In the genomic region with DNA sequence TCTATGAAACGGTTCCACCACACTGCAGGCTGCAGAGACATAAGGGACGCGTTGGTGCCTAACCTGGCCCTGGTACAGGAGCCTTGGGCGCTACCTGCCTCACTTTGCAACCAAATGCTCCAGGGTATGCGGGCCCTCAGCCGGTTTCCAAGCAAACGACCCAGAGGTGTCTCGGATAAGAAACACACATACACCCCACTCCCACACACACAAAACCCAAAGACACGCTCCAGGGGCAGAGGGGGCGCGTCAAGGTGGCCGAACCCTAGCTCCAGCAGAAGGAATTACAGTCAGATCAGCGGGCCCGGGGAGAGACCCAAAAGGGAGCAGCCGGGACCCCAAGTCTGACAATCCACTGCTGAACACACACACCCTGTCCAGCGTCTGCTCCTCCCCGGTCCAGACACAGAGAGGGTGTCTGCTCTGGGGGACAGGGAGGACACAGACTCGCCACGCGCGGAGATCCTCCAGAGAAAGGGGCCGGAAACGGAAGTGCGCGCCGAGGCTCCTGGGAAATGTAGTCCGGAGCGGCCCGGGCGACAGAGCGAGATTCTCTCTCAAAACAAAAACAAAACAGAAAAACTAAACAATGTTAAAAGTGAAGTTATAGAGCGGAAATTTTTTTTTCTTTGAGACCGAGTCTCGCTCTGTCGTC, we compare ENCODE assay signal across 8 cellular contexts. TPM values are rescaled to one million over a fixed set of nuclear protein-coding genes. Genes with fewer than 3 reads are reported as not detected.
DNase-seq lines count a peak whose midpoint lies in the region; ATAC-seq and TF ChIP-seq lines count a peak whose summit lies in the region.
"Not testable (repeated sequence)": the region's sequence is repeated elsewhere in the genome, so short reads cannot be mapped to it uniquely, and the experiment has no call there.

A gene (minus strand): TSS at position 488 of the 655 bp plus-strand sequence. CDS start 32,702 bp downstream, outside the sequence.

- peak within 1 kb of the TSS; percentile 83 for H3K27ac Mint-ChIP-seq in activated T-helper 1 cell treated with anti-CD3 and anti-CD28 coated beads, Interleukin-12 subunit alpha, Interleukin-12 subunit beta, Interleukin-2, Interleukin-4 antibody, amounts not matched to agents 30 ng/mL and 10 ng/mL and 1 ng/mL, durations not matched to agents 14 hours and 24 hours and 36 hours

- not testable (repeated sequence) for TF ChIP-seq EP300 in Ishikawa (IDR thresholded peaks at IDR 0.05; ENCODE audit: borderline replicate concordance)

- peaks cover 30% of the 10 kb centered on the region for H3K4me1 Mint-ChIP-seq in activated T-helper 1 cell treated with anti-CD3 and anti-CD28 coated beads, Interleukin-12 subunit alpha, Interleukin-12 subunit beta, Interleukin-2, Interleukin-4 antibody, amounts not matched to agents 30 ng/mL and 10 ng/mL and 1 ng/mL, durations not matched to agents 14 hours and 24 hours and 36 hours (ENCODE audit: low read depth)

- intact Hi-C loops in activated T-helper 1 cell treated with anti-CD3 and anti-CD28 coated beads, Interleukin-12 subunit alpha, Interleukin-12 subunit beta, Interleukin-2, Interleukin-4 antibody, amounts not matched to agents 30 ng/mL and 10 ng/mL and 1 ng/mL, durations not matched to agents 14 hours and 24 hours and 36 hours (cut with micrococcal nuclease): not testable (repeated sequence)

- peak; percentile 86 for ATAC-seq in GM21723 (IDR thresholded peaks at IDR 0.05; ENCODE audit: unreplicated experiment)

- H3K4me3 Mint-ChIP-seq in activated T-helper 1 cell treated with anti-CD3 and anti-CD28 coated beads, Interleukin-12 subunit alpha, Interleukin-12 subunit beta, Interleukin-2, Interleukin-4 antibody, amounts not matched to agents 30 ng/mL and 10 ng/mL and 1 ng/mL, durations not matched to agents 14 hours and 24 hours and 36 hours: peak within 1 kb of the TSS; percentile 95

- not testable (repeated sequence) for H3K36me3 Mint-ChIP-seq in activated T-helper 1 cell treated with anti-CD3 and anti-CD28 coated beads, Interleukin-12 subunit alpha, Interleukin-12 subunit beta, Interleukin-2, Interleukin-4 antibody, amounts not matched to agents 30 ng/mL and 10 ng/mL and 1 ng/mL, durations not matched to agents 14 hours and 24 hours and 36 hours (ENCODE audit: low read depth)

- DNase-seq in DMS53 (lab: John Stamatoyannopoulos, UW) (peak; percentile 68), RPMI8226 (peak; percentile 87), fibroblast of gingiva (ENCODE audit: low read depth) (peak; percentile 51), myocyte (ENCODE audit: low read depth) (peak; percentile 78)
- peak; percentile 79 for DNase-seq in activated T-helper 1 cell treated with anti-CD3 and anti-CD28 coated beads, Interleukin-12 subunit alpha, Interleukin-12 subunit beta, Interleukin-2, Interleukin-4 antibody, amounts not matched to agents 30 ng/mL and 10 ng/mL and 1 ng/mL, durations not matched to agents 14 hours and 24 hours and 36 hours (ENCODE audit: low spot score)
- peak; percentile 85 for DNase-seq in stimulated activated CD8-positive, alpha-beta memory T cell treated with anti-CD3 and anti-CD28 coated beads, Interleukin-4, amount 100 ng/mL, for 48 hours

- H3K27me3 Mint-ChIP-seq in activated T-helper 1 cell treated with anti-CD3 and anti-CD28 coated beads, Interleukin-12 subunit alpha, Interleukin-12 subunit beta, Interleukin-2, Interleukin-4 antibody, amounts not matched to agents 30 ng/mL and 10 ng/mL and 1 ng/mL, durations not matched to agents 14 hours and 24 hours and 36 hours (ENCODE audit: insufficient read depth): not testable (repeated sequence)

- H3K9me3 Mint-ChIP-seq in activated T-helper 1 cell treated with anti-CD3 and anti-CD28 coated beads, Interleukin-12 subunit alpha, Interleukin-12 subunit beta, Interleukin-2, Interleukin-4 antibody, amounts not matched to agents 30 ng/mL and 10 ng/mL and 1 ng/mL, durations not matched to agents 14 hours and 24 hours and 36 hours: not testable (repeated sequence)

- TF ChIP-seq RAD21 in Ishikawa (IDR thresholded peaks at IDR 0.05; ENCODE audit: low read depth): not testable (repeated sequence)

TF ChIP-seq in Ishikawa, 13 proteins besides CTCF, POLR2A, EP300 and RAD21:
- TF ChIP-seq TAF1 (IDR thresholded peaks at IDR 0.05; ENCODE audit: low read depth): peak; percentile 59; the same call in 1 of the 2 replicates

RNA-seq across cellular contexts. Expression of the gene that starts here (rescaled TPM):
- total RNA-seq in activated T-helper 1 cell treated with anti-CD3 and anti-CD28 coated beads, Interleukin-12 subunit alpha, Interleukin-12 subunit beta, Interleukin-2, Interleukin-4 antibody, amounts not matched to agents 30 ng/mL and 10 ng/mL and 1 ng/mL, durations not matched to agents 14 hours and 24 hours and 36 hours: 15.9 and 16.7 TPM in 2 replicates
- total RNA-seq in myocyte: 62.9 and 77.9 TPM in 2 replicates
- 103 TPM for polyA plus RNA-seq in myocyte (2012)

Comparison
In these comparisons a context has a peak if more than half of its experiments do, and no peak if none do; other contexts are left out.
1. Peak in every context shown above with its lines: DNase-seq and ATAC-seq.